14 cellular contexts compared by ENCODE assay signal in the genomic region with DNA sequence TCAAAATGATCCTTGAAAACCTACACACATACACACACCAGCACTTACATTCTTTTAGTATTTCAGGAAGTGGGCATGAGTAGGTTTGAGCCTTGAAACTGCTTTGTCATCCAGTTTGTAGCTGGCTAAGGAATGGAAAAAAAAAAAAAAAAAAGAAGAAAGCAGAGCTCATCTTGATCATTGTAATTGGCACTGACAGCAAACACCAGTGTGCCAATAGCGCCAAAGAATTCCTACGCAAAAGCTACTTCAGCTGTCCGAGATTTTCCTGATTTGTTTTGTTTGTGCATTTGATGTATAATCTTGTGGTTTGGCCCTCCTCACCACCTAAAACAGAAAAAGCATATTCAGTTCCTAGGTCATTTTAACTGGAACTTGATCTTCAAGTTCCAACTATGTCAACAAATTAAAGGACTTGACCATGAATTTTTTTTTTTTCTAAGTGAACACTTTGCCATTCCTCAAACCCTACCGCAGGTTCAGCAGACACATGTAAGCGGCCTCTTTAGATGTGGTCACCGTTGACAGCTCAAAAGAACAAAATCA. TPM values are rescaled to one million over a fixed set of nuclear protein-coding genes. Genes with fewer than 3 reads are reported as not detected.
DNase-seq lines count a peak whose midpoint lies in the region; ATAC-seq and TF ChIP-seq lines count a peak whose summit lies in the region.
"Had no signal": no experiment of that assay in that cellular context is flagged by ENCODE, and none has a peak within 500 bp of the region (broad histone marks: within the 10 kb centered on the region; RNA-seq: fewer than 3 reads in every experiment).

No MANE protein-coding gene starts in this region.

- TF ChIP-seq CTCF in 22Rv1 (IDR thresholded peaks at IDR 0.05) (no peak), hepatocyte (IDR thresholded peaks at IDR 0.05; ENCODE audit: poor library complexity) (no peak)
- TF ChIP-seq CTCF in CD8-positive, alpha-beta T cell (IDR thresholded peaks at IDR 0.05) = no peak

- H3K4me3 Mint-ChIP-seq in CD8-positive, alpha-beta T cell = no peak overlapping the region
- H3K4me3 Mint-ChIP-seq in CD4-positive, alpha-beta memory T cell = no peak overlapping the region
- H3K4me3 Mint-ChIP-seq: activated naive CD8-positive, alpha-beta T cell treated with anti-CD3 and anti-CD28 coated beads, Interleukin-2, amount 10 ng/mL, durations not matched to agents 7 days and 5 days; stimulated activated memory B cell treated with anti-CD40 and anti-IgM and Interleukin-4, amounts not matched to agents 10 μg/mL and 1 μg/mL and 100 μg/mL, for 72 hours had no signal

- no peak overlapping the region for H2AFZ ChIP-seq in hepatocyte

- H3K9me3 Mint-ChIP-seq in CD8-positive, alpha-beta T cell = peaks cover 6% of the 10 kb centered on the region
- peaks cover 0 to 7% (median 2%) of the 10 kb centered on the region in 8 donors for H3K9me3 Mint-ChIP-seq in CD4-positive, alpha-beta memory T cell
- H3K9me3 Mint-ChIP-seq: activated naive CD8-positive, alpha-beta T cell treated with anti-CD3 and anti-CD28 coated beads, Interleukin-2, amount 10 ng/mL, durations not matched to agents 7 days and 5 days; stimulated activated memory B cell treated with anti-CD40 and anti-IgM and Interleukin-4, amounts not matched to agents 10 μg/mL and 1 μg/mL and 100 μg/mL, for 72 hours had no signal

- H3K9me2 ChIP-seq in hepatocyte (replicated peaks; ENCODE audit: insufficient read depth) = no peaks in the 10 kb centered on the region

- H3K4me3 ChIP-seq in SK-N-MC (no peak overlapping the region), hepatocyte (no peak overlapping the region)
- H3K4me3 ChIP-seq in CD8-positive, alpha-beta T cell (ENCODE audit: low read depth, low read length) = no peak overlapping the region
- no peak overlapping the region for H3K4me3 ChIP-seq in CD4-positive, alpha-beta memory T cell (ENCODE audit: low read length in 2 of 2)
- H3K4me3 ChIP-seq: right atrium auricular region had no signal

- H3K4me1 Mint-ChIP-seq in CD8-positive, alpha-beta T cell (ENCODE audit: low read depth) = peaks cover 11% of the 10 kb centered on the region
- peaks cover 0 to 8% (median 0%) of the 10 kb centered on the region in 4 donors for H3K4me1 Mint-ChIP-seq in CD4-positive, alpha-beta memory T cell
- H3K4me1 Mint-ChIP-seq: stimulated activated memory B cell treated with anti-CD40 and anti-IgM and Interleukin-4, amounts not matched to agents 10 μg/mL and 1 μg/mL and 100 μg/mL, for 72 hours had no signal

- DNase-seq in HT1080 (ENCODE audit: low read depth) (peak; percentile 86), SK-N-MC (ENCODE audit: low read depth, low spot score) (no peak), hepatocyte (ENCODE audit: low spot score) (no peak), DMS153 treated with DMSO at 0.1 percent for 48 hours (lab: John Stamatoyannopoulos, UW; ENCODE audit: unreplicated experiment) (no peak)
- DNase-seq in CD8-positive, alpha-beta T cell = no peak
- DNase-seq in CD4-positive, alpha-beta memory T cell = no peak
- DNase-seq: activated naive CD8-positive, alpha-beta T cell treated with anti-CD3 and anti-CD28 coated beads, Interleukin-2, amount 10 ng/mL, durations not matched to agents 7 days and 5 days; C1 segment of cervical spinal cord; NCI-H2081; WERI-Rb-1 had no signal

- CTCF ChIA-PET in CD8-positive, alpha-beta T cell (lab: Charles Lee) = no interaction called here
- CTCF ChIA-PET in CD4-positive, alpha-beta memory T cell (lab: Charles Lee; ENCODE audit: partially characterized antibody) = interaction anchor here (1.1 kb wide), 1 partner anchor 11 kb away, joined by 3 read pairs; no protein-coding TSS in a partner anchor

- no peaks in the 10 kb centered on the region for H3K36me3 Mint-ChIP-seq in CD8-positive, alpha-beta T cell
- no peaks in the 10 kb centered on the region for H3K36me3 Mint-ChIP-seq in CD4-positive, alpha-beta memory T cell
- H3K36me3 Mint-ChIP-seq: activated naive CD8-positive, alpha-beta T cell treated with anti-CD3 and anti-CD28 coated beads, Interleukin-2, amount 10 ng/mL, durations not matched to agents 7 days and 5 days; stimulated activated memory B cell treated with anti-CD40 and anti-IgM and Interleukin-4, amounts not matched to agents 10 μg/mL and 1 μg/mL and 100 μg/mL, for 72 hours had no signal

- H4K20me1 ChIP-seq in hepatocyte (ENCODE audit: insufficient read depth, poor library complexity, severe bottlenecking) = peaks cover 16% of the 10 kb centered on the region

- H3K9ac ChIP-seq in SK-N-MC (ENCODE audit: insufficient read length) = no peak overlapping the region

- H3K27me3 ChIP-seq in hepatocyte = no peaks in the 10 kb centered on the region
- H3K27me3 ChIP-seq in CD8-positive, alpha-beta T cell (ENCODE audit: insufficient read depth, low read length) = no peaks in the 10 kb centered on the region
- no peaks in the 10 kb centered on the region for H3K27me3 ChIP-seq in CD4-positive, alpha-beta memory T cell (ENCODE audit: insufficient read depth, low read length)
- H3K27me3 ChIP-seq: right atrium auricular region had no signal

- no peak for ATAC-seq in CD8-positive, alpha-beta T cell
- no peak for ATAC-seq in GM21360 (IDR thresholded peaks at IDR 0.05; ENCODE audit: unreplicated experiment)
- ATAC-seq: stimulated activated memory B cell treated with anti-CD40 and anti-IgM and Interleukin-4, amounts not matched to agents 10 μg/mL and 1 μg/mL and 100 μg/mL, for 72 hours had no signal

- peaks cover 11% of the 10 kb centered on the region; the same call in 1 of the 2 replicates for H3K9me3 ChIP-seq in SK-N-MC (ENCODE audit: low read depth, low read length)
- peaks cover 5% of the 10 kb centered on the region for H3K9me3 ChIP-seq in hepatocyte (ENCODE audit: low read depth)
- no peaks in the 10 kb centered on the region for H3K9me3 ChIP-seq in CD8-positive, alpha-beta T cell (ENCODE audit: low read length)
- H3K9me3 ChIP-seq in CD4-positive, alpha-beta memory T cell (ENCODE audit: control insufficient read depth in 1 of 2, low read length in 2 of 2) = no peaks in the 10 kb centered on the region
- H3K9me3 ChIP-seq: right atrium auricular region had no signal

- peaks cover 65% of the 10 kb centered on the region for H3K79me2 ChIP-seq in hepatocyte

- peaks cover 12% of the 10 kb centered on the region for H3K4me1 ChIP-seq in hepatocyte (ENCODE audit: insufficient read depth)
- H3K4me1 ChIP-seq in CD8-positive, alpha-beta T cell (ENCODE audit: insufficient read depth, low read length) = no peaks in the 10 kb centered on the region
- no peaks in the 10 kb centered on the region for H3K4me1 ChIP-seq in CD4-positive, alpha-beta memory T cell (ENCODE audit: insufficient read depth, low read length)
- H3K4me1 ChIP-seq: right atrium auricular region had no signal

- H3K4me2 ChIP-seq in hepatocyte = peak overlapping the region; percentile 31

- H3K27ac Mint-ChIP-seq in CD8-positive, alpha-beta T cell = no peak overlapping the region
- no peak overlapping the region for H3K27ac Mint-ChIP-seq in CD4-positive, alpha-beta memory T cell
- H3K27ac Mint-ChIP-seq: activated naive CD8-positive, alpha-beta T cell treated with anti-CD3 and anti-CD28 coated beads, Interleukin-2, amount 10 ng/mL, durations not matched to agents 7 days and 5 days; stimulated activated memory B cell treated with anti-CD40 and anti-IgM and Interleukin-4, amounts not matched to agents 10 μg/mL and 1 μg/mL and 100 μg/mL, for 72 hours had no signal

- peak overlapping the region; percentile 57 for H3K27ac ChIP-seq in 22Rv1
- H3K27ac ChIP-seq in SK-N-MC = peak overlapping the region; percentile 81
- H3K27ac ChIP-seq in hepatocyte = peak overlapping the region; percentile 16
- no peak overlapping the region for H3K27ac ChIP-seq in CD8-positive, alpha-beta T cell (ENCODE audit: low read depth, low read length)
- no peak overlapping the region for H3K27ac ChIP-seq in CD4-positive, alpha-beta memory T cell (ENCODE audit: low read depth, low read length)
- H3K27ac ChIP-seq: right atrium auricular region, WERI-Rb-1 had no signal

- POLR2A ChIA-PET in CD8-positive, alpha-beta T cell (lab: Charles Lee) = no interaction called here
- POLR2A ChIA-PET in CD4-positive, alpha-beta memory T cell (lab: Charles Lee; ENCODE audit: partially characterized antibody) = no interaction called here

- WGBS in hepatocyte (ENCODE audit: low lambda C conversion rate, missing lambda C conversion rate) = 83% methylated on average over 6 of the region's 6 CpGs

- H3K36me3 ChIP-seq in SK-N-MC (ENCODE audit: insufficient read depth, low read length) = peaks cover 78% of the 10 kb centered on the region
- no peaks in the 10 kb centered on the region for H3K36me3 ChIP-seq in hepatocyte (replicated peaks; ENCODE audit: insufficient read depth, low read depth)
- H3K36me3 ChIP-seq in CD8-positive, alpha-beta T cell (ENCODE audit: insufficient read depth, low read length) = no peaks in the 10 kb centered on the region
- H3K36me3 ChIP-seq in CD4-positive, alpha-beta memory T cell (ENCODE audit: insufficient read depth, low read length) = no peaks in the 10 kb centered on the region
- H3K36me3 ChIP-seq: right atrium auricular region, WERI-Rb-1 had no signal

- H3K27me3 Mint-ChIP-seq in CD8-positive, alpha-beta T cell (ENCODE audit: low read depth) = peaks cover 7% of the 10 kb centered on the region
- no peaks in the 10 kb centered on the region for H3K27me3 Mint-ChIP-seq in CD4-positive, alpha-beta memory T cell
- H3K27me3 Mint-ChIP-seq: activated naive CD8-positive, alpha-beta T cell treated with anti-CD3 and anti-CD28 coated beads, Interleukin-2, amount 10 ng/mL, durations not matched to agents 7 days and 5 days; stimulated activated memory B cell treated with anti-CD40 and anti-IgM and Interleukin-4, amounts not matched to agents 10 μg/mL and 1 μg/mL and 100 μg/mL, for 72 hours had no signal

- intact Hi-C loops in CD8-positive, alpha-beta T cell (cut with DNase I, micrococcal nuclease) = no loop called here
- intact Hi-C loops in CD4-positive, alpha-beta memory T cell (cut with micrococcal nuclease) = no loop called here

RNA-seq across cellular contexts. Expression of gene FLRT2, which starts 57.3 kb away (rescaled TPM):
- 6.7 and 7.2 TPM in 2 replicates for total RNA-seq in HT1080 (2014; rRNA removed; shearing (Covaris generic))
- polyA plus RNA-seq in HT1080 (2015; cell fraction: cytosol; rRNA removed) = 0.78 and 0.84 TPM in 2 replicates
- 8.0 and 9.4 TPM in 2 replicates for polyA plus RNA-seq in HT1080 (2015; cell fraction: nucleus; rRNA removed)
- 42.3 and 48.0 TPM in 2 replicates for total RNA-seq in hepatocyte
- 31.3 and 32.9 TPM in 2 replicates for polyA plus RNA-seq in hepatocyte
- total RNA-seq in CD8-positive, alpha-beta T cell = not detected
- total RNA-seq in CD4-positive, alpha-beta memory T cell = under 1 TPM in 1 of 2 experiments, not detected in 1; 0.03 TPM
- polyA plus RNA-seq in CD4-positive, alpha-beta memory T cell = not detected
- total RNA-seq: activated naive CD8-positive, alpha-beta T cell treated with anti-CD3 and anti-CD28 coated beads, Interleukin-2, amount 10 ng/mL, durations not matched to agents 7 days and 5 days had no signal

Comparison
In these comparisons a context has a peak if more than half of its experiments do, and no peak if none do; other contexts are left out.
1. H3K27ac ChIP-seq: peak in 22Rv1 (single experiment), SK-N-MC (single experiment) and hepatocyte (single experiment); none in CD8-positive, alpha-beta T cell (single experiment) and CD4-positive, alpha-beta memory T cell (single experiment).